Comparison of ENCODE assay signal across 2 cellular contexts in genomic region chr19:56712609-56713008, GRCh38.
TF ChIP-seq lines count a peak whose summit lies in the region.

No MANE protein-coding gene starts in this region.

TF ChIP-seq in SK-N-SH, 30 proteins besides CTCF, POLR2A, EP300 and RAD21 (continued from another document):
- TF ChIP-seq ZBTB33 (IDR thresholded peaks at IDR 0.05; ENCODE audit: borderline replicate concordance, low read depth) (no peak), JUND (IDR thresholded peaks at IDR 0.05) (no peak), REST (IDR thresholded peaks at IDR 0.05; ENCODE audit: low read depth, low read length) (no peak), RXRA (IDR thresholded peaks at IDR 0.05; ENCODE audit: borderline replicate concordance, low read depth) (no peak), NFIC (IDR thresholded peaks at IDR 0.05; ENCODE audit: borderline replicate concordance) (no peak), MEF2A (IDR thresholded peaks at IDR 0.05; ENCODE audit: borderline replicate concordance, low read depth) (no peak), SMC3 (IDR thresholded peaks at IDR 0.05; ENCODE audit: low read depth, low read length) (no peak), TEAD4 (IDR thresholded peaks at IDR 0.05; ENCODE audit: borderline replicate concordance, insufficient read depth) (no peak), NRF1 (IDR thresholded peaks at IDR 0.05; ENCODE audit: low read depth, low read length) (no peak), FOXM1 (IDR thresholded peaks at IDR 0.05; ENCODE audit: low read depth) (no peak)
TF ChIP-seq in SK-N-SH: peak in this region for 0.

TF ChIP-seq in SK-N-SH treated with all-trans-retinoic acid at 6 μM for 48 hours, 23 proteins besides CTCF, POLR2A, EP300 and RAD21:
- no peak for TF ChIP-seq POU6F1 (CRISPR knock-in tag; IDR thresholded peaks at IDR 0.05; ENCODE audit: borderline replicate concordance, low read depth)
- TF ChIP-seq PPARA (CRISPR knock-in tag; IDR thresholded peaks at IDR 0.05; ENCODE audit: borderline replicate concordance) = no peak
- no peak for TF ChIP-seq TSHZ2 (CRISPR knock-in tag; IDR thresholded peaks at IDR 0.05)
- no peak for TF ChIP-seq BACH2 (CRISPR knock-in tag; IDR thresholded peaks at IDR 0.05; ENCODE audit: borderline replicate concordance)
- TF ChIP-seq ZFP30 (CRISPR knock-in tag; IDR thresholded peaks at IDR 0.05) = no peak
- no peak for TF ChIP-seq RARB (CRISPR knock-in tag; IDR thresholded peaks at IDR 0.05)
- no peak for TF ChIP-seq ESRRG (CRISPR knock-in tag; IDR thresholded peaks at IDR 0.05)
- no peak for TF ChIP-seq SNAI2 (CRISPR knock-in tag; IDR thresholded peaks at IDR 0.05)
- no peak for TF ChIP-seq ZNF70 (CRISPR knock-in tag; IDR thresholded peaks at IDR 0.05)
- TF ChIP-seq TOX (CRISPR knock-in tag; IDR thresholded peaks at IDR 0.05; ENCODE audit: borderline replicate concordance) = no peak
- TF ChIP-seq ZNF8 (CRISPR knock-in tag; IDR thresholded peaks at IDR 0.05) = no peak
